12 cellular contexts compared by ENCODE assay signal in genomic region chr4:13476915-13477314, GRCh38. TPM values are rescaled to one million over a fixed set of nuclear protein-coding genes. Genes with fewer than 3 reads are reported as not detected.
A peak's percentile ranks its signal among the peaks of the same experiment; 100 is the strongest.
DNase-seq lines count a peak whose midpoint lies in the region; ATAC-seq, FAIRE-seq and TF ChIP-seq lines count a peak whose summit lies in the region.
"Had no signal": no experiment of that assay in that cellular context is flagged by ENCODE, and none has a peak within 500 bp of the region (broad histone marks: within the 10 kb centered on the region; RNA-seq: fewer than 3 reads in every experiment).

No MANE protein-coding gene starts in this region.

- H3K4me2 ChIP-seq in neural progenitor cell, result no peak overlapping the region

- ATAC-seq in GM18907 (IDR thresholded peaks at IDR 0.05; ENCODE audit: unreplicated experiment), result peak; percentile 67
- peak; percentile 70 for ATAC-seq in HG03460 (IDR thresholded peaks at IDR 0.05; ENCODE audit: unreplicated experiment)
- ATAC-seq in mucosa of descending colon, result no peak
- ATAC-seq: esophagus mucosa had no signal

- H3K4me3 Mint-ChIP-seq in neural progenitor cell, result no peak overlapping the region

- peaks cover 4% of the 10 kb centered on the region for H3K36me3 Mint-ChIP-seq in neural progenitor cell

- H3K27ac Mint-ChIP-seq in neural progenitor cell, result no peak overlapping the region

- H3K9me3 Mint-ChIP-seq in neural progenitor cell, result no peaks in the 10 kb centered on the region

- H3K4me1 Mint-ChIP-seq in neural progenitor cell, result peaks cover 10% of the 10 kb centered on the region

- DNase-seq in AG08396 (ENCODE audit: low spot score), result peak; percentile 34
- peak; percentile 64 to 81 for DNase-seq in cardiac fibroblast (ENCODE audit: low read depth in 2 of 2)
- no peak for DNase-seq in RCC 7860 (ENCODE audit: low spot score)
- DNase-seq in mucosa of descending colon, result no peak
- DNase-seq in GM20000 (ENCODE audit: low spot score), result no peak
- no peak for DNase-seq in neural progenitor cell (ENCODE audit: low spot score)
- DNase-seq: activated gamma-delta T cell, NCI-H1436 treated with DMSO at 0.1 percent for 48 hours had no signal

- H3K4me1 ChIP-seq in mucosa of descending colon (ENCODE audit: low read depth) (no peaks in the 10 kb centered on the region), neural progenitor cell (peaks cover 12% of the 10 kb centered on the region)

- no peaks in the 10 kb centered on the region for H3F3A ChIP-seq in neural progenitor cell (ENCODE audit: low read depth)

- H4K20me1 ChIP-seq in neural progenitor cell (ENCODE audit: low read depth), result peaks cover 14% of the 10 kb centered on the region

- no peaks in the 10 kb centered on the region for H3K27me3 ChIP-seq in neural progenitor cell

- H3K9ac ChIP-seq in neural progenitor cell, result no peak overlapping the region

- no peak overlapping the region for H3K27ac ChIP-seq in neural progenitor cell

- H3K36me3 ChIP-seq in mucosa of descending colon (ENCODE audit: low read depth) (no peaks in the 10 kb centered on the region), neural progenitor cell (no peaks in the 10 kb centered on the region)

- TF ChIP-seq CTCF in cardiac fibroblast (IDR thresholded peaks at IDR 0.05; ENCODE audit: low read depth, low read length) (no peak), mucosa of descending colon (IDR thresholded peaks at IDR 0.05) (no peak), GM20000 (IDR thresholded peaks at IDR 0.05; ENCODE audit: extremely low read depth, missing control alignments) (no peak), neural progenitor cell (IDR thresholded peaks at IDR 0.05) (no peak)

- no peak for FAIRE-seq in RCC 7860 (lab: Jason Lieb, UNC)
- FAIRE-seq: H1 had no signal

- H3K9me3 ChIP-seq in mucosa of descending colon, result no peaks in the 10 kb centered on the region
- no peaks in the 10 kb centered on the region for H3K9me3 ChIP-seq in neural progenitor cell (ENCODE audit: low read depth)

- no peaks in the 10 kb centered on the region for H3K27me3 Mint-ChIP-seq in neural progenitor cell (ENCODE audit: insufficient read depth, low read depth)

- H3K79me2 ChIP-seq in neural progenitor cell (ENCODE audit: low read depth), result peaks cover 48% of the 10 kb centered on the region

- H3K4me3 ChIP-seq in cardiac fibroblast (replicated peaks in 1 of 2; ENCODE audit: low read depth in 2 of 2, low read length in 2 of 2) (no peak overlapping the region), mucosa of descending colon (no peak overlapping the region), neural progenitor cell (no peak overlapping the region)

- H2AFZ ChIP-seq in neural progenitor cell (replicated peaks), result no peak overlapping the region

- intact Hi-C loops in mucosa of descending colon (cut with DNase I, micrococcal nuclease), result no loop called here

RNA-seq across cellular contexts. Expression of gene RAB28, which starts 7.2 kb away (rescaled TPM):
- total RNA-seq in mucosa of descending colon, result 10 to 100 TPM; 13.0 to 23.6 (median 14.5) TPM
- total RNA-seq in neural progenitor cell (ENCODE audit: low replicate concordance), result 49.6 and 67.3 TPM in 2 replicates

Comparison
In these comparisons a context has a peak if more than half of its experiments do, and no peak if none do; other contexts are left out.
1. DNase-seq: peak in AG08396 (single experiment) and cardiac fibroblast (2 of 2); none in RCC 7860 (single experiment), mucosa of descending colon (0 of 3), GM20000 (single experiment) and neural progenitor cell (single experiment).